In the genomic region with DNA sequence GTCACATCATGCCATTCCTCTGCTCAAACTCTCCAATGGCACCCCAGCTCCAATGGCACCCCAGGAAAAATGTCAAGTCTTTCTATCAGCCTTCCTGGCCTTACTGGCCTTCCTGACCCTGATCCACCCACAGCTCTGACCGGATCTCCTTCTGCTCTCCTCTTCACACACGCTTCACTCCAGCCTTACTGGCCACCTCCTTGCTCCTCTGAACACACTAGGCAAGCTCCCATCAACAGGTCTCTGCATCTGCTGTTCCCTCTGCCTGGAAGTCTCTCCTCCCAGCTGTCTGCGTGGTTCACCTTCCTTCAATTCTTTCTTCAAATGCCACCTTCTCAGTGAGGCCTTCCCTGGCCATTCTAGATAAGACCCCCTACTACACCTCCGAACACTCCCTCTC, we compare ENCODE assay signal across 26 cellular contexts.
"Had no signal": no experiment of that assay in that cellular context is flagged by ENCODE, and none has a peak within 500 bp of the region (broad histone marks: within the 10 kb centered on the region; RNA-seq: fewer than 3 reads in every experiment).

No MANE protein-coding gene starts in this region.

- H3K9me3 ChIP-seq: colonic mucosa, gastrocnemius medialis, lower lobe of right lung, prostate gland, right atrium auricular region, thoracic aorta, tibial nerve, vagina had no signal

- H3K9me3 Mint-ChIP-seq: dendritic cell treated with granulocyte-macrophage colony-stimulating factor and Interleukin-4, amounts not matched to agents 40 ng/mL and 50 ng/mL, for 4 days; endodermal cell; natural killer cell had no signal

- H3K27ac Mint-ChIP-seq: dendritic cell treated with granulocyte-macrophage colony-stimulating factor and Interleukin-4, amounts not matched to agents 40 ng/mL and 50 ng/mL, for 4 days; endodermal cell; natural killer cell had no signal

- ATAC-seq: esophagus mucosa; gastrocnemius medialis; left ventricle myocardium superior; lower lobe of right lung; natural killer cell; sciatic nerve; stimulated activated naive CD8-positive, alpha-beta T cell treated with anti-CD3 and anti-CD28 coated beads, Interleukin-15, Interleukin-2, amounts not matched to agents 100 U/mL and 50 U/mL, for 24 hours had no signal

- H3K4me3 ChIP-seq: colonic mucosa, gastrocnemius medialis, lower lobe of right lung, prostate gland, right atrium auricular region, smooth muscle cell, thoracic aorta, tibial nerve, vagina had no signal

- H3K4me3 Mint-ChIP-seq: dendritic cell treated with granulocyte-macrophage colony-stimulating factor and Interleukin-4, amounts not matched to agents 40 ng/mL and 50 ng/mL, for 4 days; endodermal cell; natural killer cell; neural crest cell had no signal

- H3K4me2 ChIP-seq: smooth muscle cell had no signal

- H3K4me1 ChIP-seq: colonic mucosa, gastrocnemius medialis had no signal

- H3K36me3 ChIP-seq: colonic mucosa, gastrocnemius medialis, lower lobe of right lung, prostate gland, right atrium auricular region, thoracic aorta, tibial nerve, vagina had no signal

- H3K27ac ChIP-seq: colonic mucosa, epithelial cell of prostate, gastrocnemius medialis, lower lobe of right lung, prostate gland, right atrium auricular region, thoracic aorta, tibial nerve, vagina had no signal

- H3K36me3 Mint-ChIP-seq: natural killer cell had no signal

- FAIRE-seq: keratinocyte had no signal

- DNase-seq: colonic mucosa; effector CD8-positive, alpha-beta T cell; endodermal cell; foreskin fibroblast; gastrocnemius medialis; head of caudate nucleus; left ventricle myocardium superior; lower lobe of right lung; natural killer cell; stimulated activated CD4-positive, alpha-beta T cell treated with anti-CD3 and anti-CD28 coated beads, Interleukin-12 subunit alpha, Interleukin-12 subunit beta, amount 100 ng/mL, for 4 hours; stimulated activated CD4-positive, alpha-beta T cell treated with anti-CD3 and anti-CD28 coated beads, Interleukin-1b, Interleukin-23, amount 100 ng/mL, for 48 hours; stimulated activated CD4-positive, alpha-beta T cell treated with anti-CD3 and anti-CD28 coated beads, Interleukin-4, amount 100 ng/mL, for 1 hour; stimulated activated CD8-positive, alpha-beta memory T cell treated with anti-CD3 and anti-CD28 coated beads, Interleukin-4, amount 100 ng/mL, for 48 hours; stimulated activated naive CD8-positive, alpha-beta T cell treated with anti-CD3 and anti-CD28 coated beads, Interleukin-15, Interleukin-2, amounts not matched to agents 100 U/mL and 50 U/mL, for 24 hours had no signal

- H3K4me1 Mint-ChIP-seq: natural killer cell, neural crest cell had no signal

- H3K27me3 ChIP-seq: colonic mucosa, gastrocnemius medialis, right atrium auricular region, tibial nerve, vagina had no signal
